ENCODE assay signal across 8 cellular contexts in the genomic region with DNA sequence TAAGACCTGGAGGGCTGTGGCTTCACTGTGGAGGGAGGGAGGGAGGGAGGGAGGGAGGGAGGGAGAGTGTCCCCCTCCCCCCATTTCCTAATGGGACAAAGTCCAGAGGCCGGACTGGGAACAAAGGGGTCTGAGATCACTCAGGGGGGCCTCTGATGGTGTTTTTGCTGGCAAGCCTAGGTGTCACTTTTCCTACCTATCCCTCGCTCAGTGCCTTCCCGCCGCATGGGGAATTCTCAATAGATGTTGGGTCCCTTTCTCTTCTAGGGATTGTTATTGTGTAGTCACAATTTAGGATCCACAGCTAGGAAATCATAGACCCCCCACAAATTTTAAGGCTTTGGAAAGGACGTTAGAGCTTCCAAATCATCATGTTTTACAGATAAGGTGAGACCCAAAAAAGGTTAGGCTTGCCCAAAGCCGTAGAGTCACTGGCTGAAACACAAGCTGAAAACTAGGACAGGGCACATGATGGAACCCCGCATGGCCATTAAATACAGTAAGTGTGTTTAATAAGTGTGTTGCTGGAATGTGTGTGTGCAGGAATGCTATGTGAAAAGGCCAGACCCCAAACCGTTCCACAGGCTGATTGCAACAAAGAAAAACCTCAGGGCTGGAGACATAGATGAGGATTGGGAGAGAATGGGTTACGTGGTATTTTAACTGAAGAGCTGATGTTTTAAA. TPM values are rescaled to one million over a fixed set of nuclear protein-coding genes. Genes with fewer than 3 reads are reported as not detected.
DNase-seq lines count a peak whose midpoint lies in the region; ATAC-seq and TF ChIP-seq lines count a peak whose summit lies in the region.

No MANE protein-coding gene starts in this region.

- H3K4me2 ChIP-seq in HCT116 (ENCODE audit: low read length) (peak overlapping the region; percentile 69), smooth muscle cell (peak overlapping the region; percentile 59)

- H3K4me1 ChIP-seq in HCT116 (ENCODE audit: control insufficient read depth in 1 of 2, insufficient read depth in 2 of 2, low read length in 2 of 2) (peaks cover 54 to 60% of the 10 kb centered on the region in 2 experiments), smooth muscle cell (ENCODE audit: low read depth) (peaks cover 50% of the 10 kb centered on the region)

- WGBS in smooth muscle cell (ENCODE audit: low lambda C conversion rate) = 37% methylated on average over 9 of the region's 9 CpGs

- peak overlapping the region in 1 of 2 experiments; percentile 11; a peak in 1 of 4 replicates for H3K4me3 ChIP-seq in HCT116 (replicated peaks in 1 of 2; ENCODE audit: low read depth in 1 of 2, low read length in 2 of 2)
- H3K4me3 ChIP-seq in smooth muscle cell = peak overlapping the region; percentile 4

- H4K20me1 ChIP-seq in HCT116 (ENCODE audit: insufficient read depth) = no peaks in the 10 kb centered on the region
- H4K20me1 ChIP-seq in smooth muscle cell (ENCODE audit: low read depth) = peaks cover under 1% of the 10 kb centered on the region

- no peaks in the 10 kb centered on the region for H3K9me2 ChIP-seq in HCT116 (ENCODE audit: insufficient read depth)

- POLR2A ChIA-PET in HCT116 (lab: Charles Lee) = interaction anchor here (0.8 to 7.0 kb wide), 11 partner anchors 10 to 158 kb away, joined by 3 to 86 read pairs (median 4); no protein-coding TSS in a partner anchor

- no peak for TF ChIP-seq CTCF in HCT116 (IDR thresholded peaks at IDR 0.05 in 2 of 3, conservative IDR thresholded peaks at IDR 0.05 in 1 of 3; ENCODE audit: borderline replicate concordance in 1 of 3, insufficient read depth in 1 of 3, low read depth in 2 of 3, low read length in 2 of 3)
- TF ChIP-seq CTCF in smooth muscle cell (IDR thresholded peaks at IDR 0.05; ENCODE audit: borderline replicate concordance, insufficient read depth, poor library complexity, severe bottlenecking) = no peak

- no peaks in the 10 kb centered on the region for H3K27me3 ChIP-seq in HCT116 (ENCODE audit: insufficient read depth, low read length)
- H3K27me3 ChIP-seq in smooth muscle cell (ENCODE audit: low read depth) = no peaks in the 10 kb centered on the region

- H3K9me3 ChIP-seq in HCT116 (ENCODE audit: control insufficient read depth in 1 of 2, insufficient read depth in 1 of 2, low read depth in 1 of 2, low read length in 2 of 2) (no peaks in the 10 kb centered on the region), smooth muscle cell (replicated peaks; ENCODE audit: low read depth) (no peaks in the 10 kb centered on the region)

- no peak for DNase-seq in HCT116 (ENCODE audit: low read depth, low spot score)
- DNase-seq in activated CD8-positive, alpha-beta memory T cell treated with anti-CD3 and anti-CD28 coated beads, Interleukin-2, amount 10 ng/mL, durations not matched to agents 7 days and 5 days = no peak
- peak; percentile 42 for DNase-seq in hepatic stellate cell (ENCODE audit: low spot score)
- DNase-seq in smooth muscle cell (lab: John Stamatoyannopoulos, UW; ENCODE audit: unreplicated experiment) = no peak
- no peak for DNase-seq in AML-193 (lab: John Stamatoyannopoulos, UW)
- no peak for DNase-seq in SKM-1 treated with dmso at 0.1 percent for 144 hours (lab: John Stamatoyannopoulos, UW; ENCODE audit: unreplicated experiment)
- DNase-seq in amygdala (lab: John Stamatoyannopoulos, UW) = no peak

- H3K36me3 ChIP-seq in HCT116 (ENCODE audit: control insufficient read depth in 1 of 2, insufficient read depth in 2 of 2, low read length in 2 of 2) (no peaks in the 10 kb centered on the region), smooth muscle cell (ENCODE audit: low read depth) (no peaks in the 10 kb centered on the region)

- no peak overlapping the region for H3K4me3 Mint-ChIP-seq in activated CD8-positive, alpha-beta memory T cell treated with anti-CD3 and anti-CD28 coated beads, Interleukin-2, amount 10 ng/mL, durations not matched to agents 7 days and 5 days

- no peaks in the 10 kb centered on the region for H3K9me3 Mint-ChIP-seq in activated CD8-positive, alpha-beta memory T cell treated with anti-CD3 and anti-CD28 coated beads, Interleukin-2, amount 10 ng/mL, durations not matched to agents 7 days and 5 days (ENCODE audit: low read depth)

- intact Hi-C loops in HCT116 (cut with micrococcal nuclease) = no loop called here

- TF ChIP-seq POLR2A in HCT116 (IDR thresholded peaks at IDR 0.05; ENCODE audit: borderline replicate concordance, extremely low read depth, insufficient read depth, insufficient read length) = no peak

- H3K4me1 Mint-ChIP-seq in activated CD8-positive, alpha-beta memory T cell treated with anti-CD3 and anti-CD28 coated beads, Interleukin-2, amount 10 ng/mL, durations not matched to agents 7 days and 5 days = peaks cover 48% of the 10 kb centered on the region

- H3K9ac ChIP-seq in HCT116 (ENCODE audit: low read length) (peak overlapping the region; percentile 51), smooth muscle cell (ENCODE audit: low read depth) (peak overlapping the region; percentile 80)

- TF ChIP-seq RAD21 in HCT116 (IDR thresholded peaks at IDR 0.05; ENCODE audit: low read depth) = no peak

- no peaks in the 10 kb centered on the region for H3K36me3 Mint-ChIP-seq in activated CD8-positive, alpha-beta memory T cell treated with anti-CD3 and anti-CD28 coated beads, Interleukin-2, amount 10 ng/mL, durations not matched to agents 7 days and 5 days

- H2AFZ ChIP-seq in HCT116 (ENCODE audit: low read depth, low read length, poor library complexity, severe bottlenecking) (no peak overlapping the region), smooth muscle cell (ENCODE audit: low read depth) (no peak overlapping the region)

- no TSS peak for BruUV-seq in HCT116 (replicated peaks; lab: Mats Ljungman, UMichigan)

- H3K27ac ChIP-seq in HCT116 (ENCODE audit: low read depth, low read length) (peak overlapping the region; percentile 85), smooth muscle cell (ENCODE audit: low read depth) (peak overlapping the region; percentile 97)

- no peaks in the 10 kb centered on the region for H3K27me3 Mint-ChIP-seq in activated CD8-positive, alpha-beta memory T cell treated with anti-CD3 and anti-CD28 coated beads, Interleukin-2, amount 10 ng/mL, durations not matched to agents 7 days and 5 days

- CTCF ChIA-PET in HCT116 (lab: Charles Lee) = interaction anchor here (1.4 to 2.8 kb wide), 3 partner anchors 25 to 110 kb away, joined by 4 to 8 read pairs (median 7); no protein-coding TSS in a partner anchor
- CTCF ChIA-PET in activated CD8-positive, alpha-beta memory T cell treated with anti-CD3 and anti-CD28 coated beads, Interleukin-2, amount 10 ng/mL, durations not matched to agents 7 days and 5 days (lab: Charles Lee) = interaction anchor here (0.9 to 1.7 kb wide), 6 partner anchors 10 to 110 kb away, joined by 3 to 8 read pairs (median 4); no protein-coding TSS in a partner anchor

- peaks cover 31% of the 10 kb centered on the region for H3F3A ChIP-seq in smooth muscle cell (ENCODE audit: low read depth)

- H3K79me2 ChIP-seq in HCT116 (ENCODE audit: insufficient read depth, low read length) (peaks cover 16% of the 10 kb centered on the region; the same call in 1 of the 2 replicates), smooth muscle cell (ENCODE audit: low read depth) (peaks cover 3% of the 10 kb centered on the region)

- peak overlapping the region; percentile 62 for H3K27ac Mint-ChIP-seq in activated CD8-positive, alpha-beta memory T cell treated with anti-CD3 and anti-CD28 coated beads, Interleukin-2, amount 10 ng/mL, durations not matched to agents 7 days and 5 days

- ATAC-seq in HCT116 (no peak), HG03469 (IDR thresholded peaks at IDR 0.05; ENCODE audit: unreplicated experiment) (no peak)
- no peak for ATAC-seq in activated CD8-positive, alpha-beta memory T cell treated with anti-CD3 and anti-CD28 coated beads, Interleukin-2, amount 10 ng/mL, durations not matched to agents 7 days and 5 days

- RAD21 ChIA-PET in HCT116 (lab: Charles Lee; ENCODE audit: low non-redundant PET in 1 of 2, low total read pairs in 2 of 2, uncharacterized antibody in 2 of 2, unreplicated experiment in 2 of 2) = no interaction called here

TF ChIP-seq in HCT116, 20 proteins besides CTCF, POLR2A, EP300 and RAD21 (continues in another document):
- TF ChIP-seq CBX3 (IDR thresholded peaks at IDR 0.05; ENCODE audit: low read depth) (no peak), CEBPB (IDR thresholded peaks at IDR 0.05; ENCODE audit: low read depth) (no peak), JUND (IDR thresholded peaks at IDR 0.05) (no peak), POLR2AphosphoS5 (IDR thresholded peaks at IDR 0.05; ENCODE audit: low read depth, low read length) (no peak), ELF1 (IDR thresholded peaks at IDR 0.05; ENCODE audit: borderline replicate concordance, low read depth) (no peak), SIN3A (IDR thresholded peaks at IDR 0.05; ENCODE audit: low read depth) (no peak), EGR1 (IDR thresholded peaks at IDR 0.05; ENCODE audit: low read depth) (no peak), ZNF274 (IDR thresholded peaks at IDR 0.05; ENCODE audit: low read depth, low read length) (no peak), EZH2 (IDR thresholded peaks at IDR 0.05) (no peak)

RNA-seq across cellular contexts. Expression of a gene that starts 4.8 kb away (rescaled TPM):
- total RNA-seq in HCT116 (2021; ENCODE audit: unreplicated experiment) (3,345 TPM), smooth muscle cell (903 and 1,173 TPM in 2 replicates)
- polyA plus RNA-seq in HCT116 (2012) = 4,227 and 4,920 TPM in 2 replicates
- total RNA-seq in activated CD8-positive, alpha-beta memory T cell treated with anti-CD3 and anti-CD28 coated beads, Interleukin-2, amount 10 ng/mL, durations not matched to agents 7 days and 5 days = 100 to 1,000 TPM; 740 to 867 TPM
- polyA plus RNA-seq in smooth muscle cell = 6,048 and 7,176 TPM in 2 replicates

RNA-seq across cellular contexts. Expression of a gene that starts 22.1 kb away (rescaled TPM):
- total RNA-seq in HCT116 (2021; ENCODE audit: unreplicated experiment) = 2.3 TPM
- polyA plus RNA-seq in HCT116 (2012) = 5.8 and 7.7 TPM in 2 replicates
- not detected for total RNA-seq in activated CD8-positive, alpha-beta memory T cell treated with anti-CD3 and anti-CD28 coated beads, Interleukin-2, amount 10 ng/mL, durations not matched to agents 7 days and 5 days
- 2.4 and 2.6 TPM in 2 replicates for total RNA-seq in smooth muscle cell
- 1.6 and 2.8 TPM in 2 replicates for polyA plus RNA-seq in smooth muscle cell

RNA-seq across cellular contexts. Expression of a gene that starts 54.9 kb away (rescaled TPM):
- 18.1 TPM for total RNA-seq in HCT116 (2021; ENCODE audit: unreplicated experiment)
- 13.2 and 13.7 TPM in 2 replicates for polyA plus RNA-seq in HCT116 (2012)
- total RNA-seq in activated CD8-positive, alpha-beta memory T cell treated with anti-CD3 and anti-CD28 coated beads, Interleukin-2, amount 10 ng/mL, durations not matched to agents 7 days and 5 days = not detected
- total RNA-seq in smooth muscle cell = 4.8 and 4.9 TPM in 2 replicates
- 9.8 and 11.6 TPM in 2 replicates for polyA plus RNA-seq in smooth muscle cell
